In the genomic region with DNA sequence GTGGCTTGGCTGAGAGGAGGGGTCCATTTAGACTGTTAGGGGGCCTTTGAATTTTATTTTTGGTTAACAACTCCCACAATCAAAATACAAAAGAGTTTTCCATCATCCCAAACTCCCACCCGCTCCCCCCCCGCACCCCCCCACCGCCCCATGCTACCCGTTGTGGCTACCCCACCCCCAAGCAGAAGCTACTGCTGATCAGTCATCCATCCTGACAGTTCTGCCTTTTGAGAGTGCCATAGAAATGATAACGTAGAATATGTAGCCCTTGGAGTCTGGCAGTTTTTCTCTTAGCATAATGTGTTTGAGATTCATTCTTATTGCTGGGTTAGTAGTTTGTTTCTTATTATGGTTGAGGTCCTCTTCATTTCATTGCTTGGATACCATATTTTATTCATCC, we compare ENCODE assay signal across 18 cellular contexts. TPM values are rescaled to one million over a fixed set of nuclear protein-coding genes. Genes with fewer than 3 reads are reported as not detected.
A peak's percentile ranks its signal among the peaks of the same experiment; 100 is the strongest.
DNase-seq lines count a peak whose midpoint lies in the region; ATAC-seq, FAIRE-seq and TF ChIP-seq lines count a peak whose summit lies in the region.
"Had no signal": no experiment of that assay in that cellular context is flagged by ENCODE, and none has a peak within 500 bp of the region (broad histone marks: within the 10 kb centered on the region; RNA-seq: fewer than 3 reads in every experiment).

No MANE protein-coding gene starts in this region.

- no peaks in the 10 kb centered on the region for H3K27me3 ChIP-seq in K562 (ENCODE audit: control insufficient read depth in 2 of 2, insufficient read depth in 2 of 2, low read length in 2 of 2)

- peak overlapping the region; percentile 45 for H3K4me3 Mint-ChIP-seq in natural killer cell treated with Interleukin-12 subunit alpha and Interleukin-12 subunit beta and Interleukin-15 and Interleukin-18, amount 100 ng/mL, for 72 hours
- H3K4me3 Mint-ChIP-seq: CD8-positive, alpha-beta T cell had no signal

- peak overlapping the region; percentile 60 for H2AFZ ChIP-seq in K562 (ENCODE audit: low read depth, low read length)

- H3K9me1 ChIP-seq in K562 (ENCODE audit: control insufficient read depth, insufficient read depth, low read length): no peaks in the 10 kb centered on the region

- FAIRE-seq in K562 (lab: Jason Lieb, UNC): no peak
- FAIRE-seq: D721Med had no signal

- H3K79me2 ChIP-seq in K562 (ENCODE audit: control insufficient read depth, insufficient read depth, low read length): no peaks in the 10 kb centered on the region

- no peak for TF ChIP-seq POLR2A in K562 (conservative IDR thresholded peaks at IDR 0.05)

- TF ChIP-seq CTCF in K562 (IDR thresholded peaks at IDR 0.05 in 2 of 3, conservative IDR thresholded peaks at IDR 0.05 in 1 of 3; ENCODE audit: insufficient read depth in 2 of 3, low read depth in 1 of 3, low read length in 3 of 3): no peak

- DNase-seq in DMS79 treated with DMSO at 0.1 percent for 48 hours (lab: John Stamatoyannopoulos, UW): peak; percentile 7
- no peak for DNase-seq in DMS79 (lab: John Stamatoyannopoulos, UW)
- peak; percentile 27 for DNase-seq in OCI-M1 (lab: John Stamatoyannopoulos, UW)
- peak in 1 of 4 experiments; percentile 33 for DNase-seq in K562 (ENCODE audit: extremely low read depth in 1 of 4, low spot score in 3 of 4)
- DNase-seq in natural killer cell treated with Interleukin-12 subunit alpha and Interleukin-12 subunit beta and Interleukin-15 and Interleukin-18, amount 100 ng/mL, for 72 hours (ENCODE audit: low spot score): no peak
- DNase-seq in KBM-7: no peak
- DNase-seq: CD8-positive, alpha-beta T cell; COR-L47; DMS153; GF-D8; GOT3 had no signal

- peak overlapping the region; percentile 64 to 77 for H3K27ac Mint-ChIP-seq in natural killer cell treated with Interleukin-12 subunit alpha and Interleukin-12 subunit beta and Interleukin-15 and Interleukin-18, amount 100 ng/mL, for 72 hours
- H3K27ac Mint-ChIP-seq: CD14-positive monocyte; CD8-positive, alpha-beta T cell had no signal

- ATAC-seq in K562 (peak; percentile 80), GM19463 (IDR thresholded peaks at IDR 0.05; ENCODE audit: unreplicated experiment) (no peak), HG03280 (IDR thresholded peaks at IDR 0.05; ENCODE audit: unreplicated experiment) (no peak)
- no peak for ATAC-seq in natural killer cell treated with Interleukin-12 subunit alpha and Interleukin-12 subunit beta and Interleukin-15 and Interleukin-18, amount 100 ng/mL, for 72 hours
- ATAC-seq: CD8-positive, alpha-beta T cell had no signal

- H3K4me3 ChIP-seq in K562: no peak overlapping the region
- H3K4me3 ChIP-seq: HAP-1 had no signal

- H3K36me3 ChIP-seq in K562 (ENCODE audit: control insufficient read depth, insufficient read depth, low read length): no peaks in the 10 kb centered on the region
- H3K36me3 ChIP-seq: HAP-1 had no signal

- H3K4me2 ChIP-seq in K562 (ENCODE audit: insufficient read depth, low read length): no peak overlapping the region; the same call in 1 of the 2 replicates

- no peak overlapping the region for H3K27ac ChIP-seq in K562 (ENCODE audit: extremely low read depth, low read depth, low read length)
- H3K27ac ChIP-seq: 22Rv1 had no signal

- H3K9ac ChIP-seq in K562 (ENCODE audit: insufficient read depth in 1 of 2, low read depth in 2 of 2, low read length in 2 of 2): no peak overlapping the region

- WGBS in K562 (ENCODE audit: insufficient coverage, low coverage, missing lambda C conversion rate): 1% methylated on average over 4 of the region's 5 CpGs

- H3K9me3 ChIP-seq in K562 (replicated peaks; ENCODE audit: control insufficient read depth, insufficient read depth, low read depth, low read length): no peaks in the 10 kb centered on the region
- H3K9me3 ChIP-seq: HAP-1 had no signal

- no peaks in the 10 kb centered on the region for H3K36me3 Mint-ChIP-seq in natural killer cell treated with Interleukin-12 subunit alpha and Interleukin-12 subunit beta and Interleukin-15 and Interleukin-18, amount 100 ng/mL, for 72 hours
- H3K36me3 Mint-ChIP-seq: CD14-positive monocyte; CD8-positive, alpha-beta T cell had no signal

- peaks cover 4% of the 10 kb centered on the region for H3K9me3 Mint-ChIP-seq in natural killer cell treated with Interleukin-12 subunit alpha and Interleukin-12 subunit beta and Interleukin-15 and Interleukin-18, amount 100 ng/mL, for 72 hours
- H3K9me3 Mint-ChIP-seq: CD8-positive, alpha-beta T cell had no signal

- BruUV-seq in K562 (replicated peaks; lab: Mats Ljungman, UMichigan): no TSS peak

- in situ Hi-C loops in K562 (cut with MboI) (no loop called here), KBM-7 (cut with MboI; ENCODE audit: low pct_unique_long_range_greater_than_20kb, low sequenced_read_pairs) (no loop called here)

- no peaks in the 10 kb centered on the region for H3K27me3 Mint-ChIP-seq in natural killer cell treated with Interleukin-12 subunit alpha and Interleukin-12 subunit beta and Interleukin-15 and Interleukin-18, amount 100 ng/mL, for 72 hours

- CTCF ChIA-PET in K562 (lab: Yijun Ruan, JAX; ENCODE audit: low intra/inter-chr PET ratio): no interaction called here

- TF ChIP-seq EP300 in K562 (IDR thresholded peaks at IDR 0.05; ENCODE audit: low read length): no peak

- peaks cover 35% of the 10 kb centered on the region in 2 donors for H3K4me1 Mint-ChIP-seq in natural killer cell treated with Interleukin-12 subunit alpha and Interleukin-12 subunit beta and Interleukin-15 and Interleukin-18, amount 100 ng/mL, for 72 hours (ENCODE audit: low read depth in 2 of 2)

- H3K4me1 ChIP-seq in K562 (replicated peaks in 1 of 2; ENCODE audit: control insufficient read depth in 2 of 2, insufficient read depth in 2 of 2, low read length in 2 of 2): peaks cover 4 to 20% of the 10 kb centered on the region in 2 experiments; a peak in 4 of 5 replicates
- H3K4me1 ChIP-seq: HAP-1 had no signal

- H4K20me1 ChIP-seq in K562 (replicated peaks; ENCODE audit: control insufficient read depth, insufficient read depth, low read length): no peaks in the 10 kb centered on the region

- TF ChIP-seq RAD21 in K562 (CRISPR knock-in tag; conservative IDR thresholded peaks at IDR 0.05 in 1 of 2, IDR thresholded peaks at IDR 0.05 in 1 of 2): no peak

- intact Hi-C loops in K562 (cut with micrococcal nuclease): no loop called here

- POLR2A ChIA-PET in K562 (lab: Yijun Ruan, JAX): interaction anchor here (1.2 kb wide), 1 partner anchor 11 kb away, joined by 3 read pairs; no protein-coding TSS in a partner anchor

TF ChIP-seq in K562, 482 proteins besides CTCF, POLR2A, EP300 and RAD21 (continues in another document):
- TF ChIP-seq, protein P1, sequence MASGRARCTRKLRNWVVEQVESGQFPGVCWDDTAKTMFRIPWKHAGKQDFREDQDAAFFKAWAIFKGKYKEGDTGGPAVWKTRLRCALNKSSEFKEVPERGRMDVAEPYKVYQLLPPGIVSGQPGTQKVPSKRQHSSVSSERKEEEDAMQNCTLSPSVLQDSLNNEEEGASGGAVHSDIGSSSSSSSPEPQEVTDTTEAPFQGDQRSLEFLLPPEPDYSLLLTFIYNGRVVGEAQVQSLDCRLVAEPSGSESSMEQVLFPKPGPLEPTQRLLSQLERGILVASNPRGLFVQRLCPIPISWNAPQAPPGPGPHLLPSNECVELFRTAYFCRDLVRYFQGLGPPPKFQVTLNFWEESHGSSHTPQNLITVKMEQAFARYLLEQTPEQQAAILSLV (tag; IDR thresholded peaks at IDR 0.05): no peak
- TF ChIP-seq GATA2 (CRISPR knock-in tag; IDR thresholded peaks at IDR 0.05): no peak

RNA-seq across cellular contexts. Expression of a gene that starts 14.3 kb away (rescaled TPM):
- total RNA-seq in K562 (2011; cell fraction: chromatin; rRNA removed; ENCODE audit: low replicate concordance): 3.5 and 12.3 TPM in 2 replicates
- 17.3 and 17.5 TPM in 2 replicates for total RNA-seq in K562 (2011; cell fraction: nucleolus; rRNA removed)
- total RNA-seq in K562 (2011; cell fraction: nucleoplasm; rRNA removed): 7.9 and 9.0 TPM in 2 replicates
- total RNA-seq in K562 (2014; rRNA removed) (13.4 and 18.5 TPM in 2 replicates), K562 (2014; rRNA removed; fragmentation: Illumina TruSeq; extraction: Trizol) (1.2 TPM in 2 replicates), K562 (2015; rRNA removed; fragmentation: Illumina TruSeq; extraction: Trizol) (5.0 and 5.6 TPM in 2 replicates), K562 (2021) (12.7 and 15.1 TPM in 2 replicates)
- polyA plus RNA-seq in K562 (2011; rRNA removed) (2.9 and 5.2 TPM in 2 replicates), K562 (2014; fragmentation: Illumina TruSeq; extraction: Trizol) (2.3 and 4.6 TPM in 2 replicates), K562 (2014; fragmentation: Nextera tagmentation; extraction: Ambion mirVana) (under 1 TPM in 1 of 2 experiments, not detected in 1; 0.07 TPM), K562 (2014; rRNA removed) (11.0 and 12.0 TPM in 2 replicates)
- polyA plus RNA-seq in K562 (2011; cell fraction: cytosol; rRNA removed): 6.8 and 18.1 TPM in 2 replicates
- 5.6 and 9.4 TPM in 2 replicates for polyA plus RNA-seq in K562 (2011; cell fraction: nucleus; rRNA removed)
- 9.9 and 29.3 TPM in 2 replicates for polyA plus RNA-seq in K562 (2012)
- polyA minus RNA-seq in K562 (2011; rRNA and poly(A)+ RNA removed): 1.9 and 2.0 TPM in 2 replicates
- 5.2 and 6.2 TPM in 2 replicates for polyA minus RNA-seq in K562 (2011; cell fraction: cytosol; rRNA and poly(A)+ RNA removed)
- polyA minus RNA-seq in K562 (2011; cell fraction: nucleus; rRNA and poly(A)+ RNA removed): 6.5 and 7.6 TPM in 2 replicates
- total RNA-seq in natural killer cell treated with Interleukin-12 subunit alpha and Interleukin-12 subunit beta and Interleukin-15 and Interleukin-18, amount 100 ng/mL, for 72 hours: 10 to 100 TPM; 15.6 to 17.7 TPM
- total RNA-seq: A673 had no signal

RNA-seq across cellular contexts. Expression of a gene that starts 44.9 kb away (rescaled TPM):
- 71.1 and 129 TPM in 2 replicates for total RNA-seq in K562 (2011; cell fraction: chromatin; rRNA removed; ENCODE audit: low replicate concordance)
- 77.1 and 97.6 TPM in 2 replicates for total RNA-seq in K562 (2011; cell fraction: nucleolus; rRNA removed)
- total RNA-seq in K562 (2011; cell fraction: nucleoplasm; rRNA removed): 95.7 and 96.5 TPM in 2 replicates
- total RNA-seq in K562 (2014; rRNA removed) (95.5 and 113 TPM in 2 replicates), K562 (2014; rRNA removed; fragmentation: Illumina TruSeq; extraction: Trizol) (110 TPM in 2 replicates), K562 (2015; rRNA removed; fragmentation: Illumina TruSeq; extraction: Trizol) (108 and 113 TPM in 2 replicates), K562 (2021) (86.1 and 92.6 TPM in 2 replicates)
- polyA plus RNA-seq in K562 (2011; rRNA removed) (86.1 and 99.0 TPM in 2 replicates), K562 (2014; fragmentation: Illumina TruSeq; extraction: Trizol) (98.2 and 111 TPM in 2 replicates), K562 (2014; fragmentation: Nextera tagmentation; extraction: Ambion mirVana) (10 to 100 TPM; 42.1 to 59.6 TPM), K562 (2014; rRNA removed) (99.3 and 128 TPM in 2 replicates)
- 61.1 and 61.7 TPM in 2 replicates for polyA plus RNA-seq in K562 (2011; cell fraction: cytosol; rRNA removed)
- polyA plus RNA-seq in K562 (2011; cell fraction: nucleus; rRNA removed): 106 and 126 TPM in 2 replicates
- polyA plus RNA-seq in K562 (2012): 56.6 and 69.1 TPM in 2 replicates
- 86.3 and 90.5 TPM in 2 replicates for polyA minus RNA-seq in K562 (2011; rRNA and poly(A)+ RNA removed)
- 26.8 and 34.8 TPM in 2 replicates for polyA minus RNA-seq in K562 (2011; cell fraction: cytosol; rRNA and poly(A)+ RNA removed)
- 62.5 and 81.8 TPM in 2 replicates for polyA minus RNA-seq in K562 (2011; cell fraction: nucleus; rRNA and poly(A)+ RNA removed)
- total RNA-seq in natural killer cell treated with Interleukin-12 subunit alpha and Interleukin-12 subunit beta and Interleukin-15 and Interleukin-18, amount 100 ng/mL, for 72 hours: 100 to 1,000 TPM in 1 of 2 donors, 10 to 100 TPM in 1; 94.3 to 108 TPM

Comparison
In these comparisons a context has a peak if more than half of its experiments do, and no peak if none do; other contexts are left out.
1. DNase-seq: peak in DMS79 treated with DMSO at 0.1 percent for 48 hours (single experiment) and OCI-M1 (single experiment); none in DMS79 (single experiment), natural killer cell treated with Interleukin-12 subunit alpha and Interleukin-12 subunit beta and Interleukin-15 and Interleukin-18, amount 100 ng/mL, for 72 hours (single experiment) and KBM-7 (single experiment).